ENCODE assay signal across 9 cellular contexts in genomic region chr15:59294961-59295741, GRCh38.
DNase-seq lines count a peak whose midpoint lies in the region; ATAC-seq and TF ChIP-seq lines count a peak whose summit lies in the region.
"Had no signal": no experiment of that assay in that cellular context is flagged by ENCODE, and none has a peak within 500 bp of the region (broad histone marks: within the 10 kb centered on the region; RNA-seq: fewer than 3 reads in every experiment).

No MANE protein-coding gene starts in this region.

- no peaks in the 10 kb centered on the region for H3K36me3 ChIP-seq in ACC112 (ENCODE audit: insufficient read depth, low read length)
- no peaks in the 10 kb centered on the region for H3K36me3 ChIP-seq in naive thymus-derived CD4-positive, alpha-beta T cell (ENCODE audit: control insufficient read depth in 2 of 3, insufficient read depth in 3 of 3, low read length in 3 of 3)

- H3K4me3 ChIP-seq in ACC112 (ENCODE audit: low read depth, low read length) (peak overlapping the region; percentile 61), dorsolateral prefrontal cortex (peak overlapping the region in 2 of 59 donors; percentile 15 to 16)
- H3K4me3 ChIP-seq in naive thymus-derived CD4-positive, alpha-beta T cell (ENCODE audit: low read length): no peak overlapping the region

- intact Hi-C loops in dorsolateral prefrontal cortex (cut with DNase I): loop anchor here in 1 of 2 donors (5.0 to 10.0 kb wide), 3 partner anchors 118 to 310 kb away; partner anchors contain the start of genes FAM81A and RNF111
- intact Hi-C loops in naive thymus-derived CD4-positive, alpha-beta T cell (cut with micrococcal nuclease): no loop called here

- no peak overlapping the region for H2AFZ ChIP-seq in ACC112 (ENCODE audit: low read length, unreplicated experiment)

- ATAC-seq in naive thymus-derived CD4-positive, alpha-beta T cell: no peak
- ATAC-seq in HG03571 (IDR thresholded peaks at IDR 0.05; ENCODE audit: unreplicated experiment): no peak
- ATAC-seq in GM21526 (IDR thresholded peaks at IDR 0.05; ENCODE audit: low FRiP score, unreplicated experiment): no peak
- no peak for ATAC-seq in GM19467 (IDR thresholded peaks at IDR 0.05; ENCODE audit: unreplicated experiment)

- H3K27ac Mint-ChIP-seq in naive thymus-derived CD4-positive, alpha-beta T cell: peak overlapping the region in 1 of 9 donors; percentile 20

- H3K4me3 Mint-ChIP-seq in naive thymus-derived CD4-positive, alpha-beta T cell: no peak overlapping the region

- no peaks in the 10 kb centered on the region for H3K9me3 ChIP-seq in naive thymus-derived CD4-positive, alpha-beta T cell (ENCODE audit: control insufficient read depth in 2 of 3, low read length in 3 of 3)

- H3K36me3 Mint-ChIP-seq in naive thymus-derived CD4-positive, alpha-beta T cell: peaks cover 0 to 4% (median 0%) of the 10 kb centered on the region in 5 donors

- H3K27me3 ChIP-seq in ACC112 (ENCODE audit: insufficient read depth, low read length): no peaks in the 10 kb centered on the region
- no peaks in the 10 kb centered on the region for H3K27me3 ChIP-seq in dorsolateral prefrontal cortex
- H3K27me3 ChIP-seq in naive thymus-derived CD4-positive, alpha-beta T cell (ENCODE audit: control insufficient read depth in 2 of 2, insufficient read depth in 2 of 2, low read length in 2 of 2): no peaks in the 10 kb centered on the region

- POLR2A ChIA-PET in naive thymus-derived CD4-positive, alpha-beta T cell (lab: Charles Lee): no interaction called here

- no peak for TF ChIP-seq CTCF in dorsolateral prefrontal cortex (IDR thresholded peaks at IDR 0.05 in 54 of 56, conservative IDR thresholded peaks at IDR 0.05 in 2 of 56; ENCODE audit: low read depth in 1 of 56, partially characterized antibody in 56 of 56)

- peaks cover 67% of the 10 kb centered on the region for H3K79me2 ChIP-seq in ACC112 (ENCODE audit: control insufficient read depth, insufficient read depth, low read length, unreplicated experiment)

- CTCF ChIA-PET in naive thymus-derived CD4-positive, alpha-beta T cell (lab: Charles Lee): no interaction called here

- peaks cover 0 to 12% (median 0%) of the 10 kb centered on the region in 5 donors for H3K27me3 Mint-ChIP-seq in naive thymus-derived CD4-positive, alpha-beta T cell

- peaks cover 6 to 51% (median 19%) of the 10 kb centered on the region in 7 donors for H3K4me1 Mint-ChIP-seq in naive thymus-derived CD4-positive, alpha-beta T cell

- peaks cover 0 to 2% (median 0%) of the 10 kb centered on the region in 11 donors for H3K9me3 Mint-ChIP-seq in naive thymus-derived CD4-positive, alpha-beta T cell

- DNase-seq in NCI-H2171 (lab: John Stamatoyannopoulos, UW) (peak; percentile 54), dorsolateral prefrontal cortex (no peak), myocyte (ENCODE audit: low read depth) (peak; percentile 73)
- DNase-seq in naive thymus-derived CD4-positive, alpha-beta T cell: no peak
- DNase-seq: GOT3 had no signal

- H3K27ac ChIP-seq in ACC112 (ENCODE audit: low read depth, low read length) (peak overlapping the region; percentile 98), dorsolateral prefrontal cortex (peak overlapping the region in 55 of 59 donors; percentile 4 to 99 (median 89))
- no peak overlapping the region for H3K27ac ChIP-seq in naive thymus-derived CD4-positive, alpha-beta T cell (ENCODE audit: low read depth, low read length)

- peaks cover 68% of the 10 kb centered on the region for H3K4me1 ChIP-seq in ACC112 (ENCODE audit: control insufficient read depth, insufficient read depth, low read length, unreplicated experiment)
- H3K4me1 ChIP-seq in naive thymus-derived CD4-positive, alpha-beta T cell (ENCODE audit: control insufficient read depth in 2 of 2, insufficient read depth in 2 of 2, low read length in 2 of 2): peaks cover 5 to 13% of the 10 kb centered on the region in 2 donors

Comparison
In these comparisons a context has a peak if more than half of its experiments do, and no peak if none do; other contexts are left out.
1. DNase-seq: peak in NCI-H2171 (single experiment) and myocyte (single experiment); none in dorsolateral prefrontal cortex (0 of 10) and naive thymus-derived CD4-positive, alpha-beta T cell (0 of 9).